Comparison of ENCODE assay signal across 10 cellular contexts in the genomic region with DNA sequence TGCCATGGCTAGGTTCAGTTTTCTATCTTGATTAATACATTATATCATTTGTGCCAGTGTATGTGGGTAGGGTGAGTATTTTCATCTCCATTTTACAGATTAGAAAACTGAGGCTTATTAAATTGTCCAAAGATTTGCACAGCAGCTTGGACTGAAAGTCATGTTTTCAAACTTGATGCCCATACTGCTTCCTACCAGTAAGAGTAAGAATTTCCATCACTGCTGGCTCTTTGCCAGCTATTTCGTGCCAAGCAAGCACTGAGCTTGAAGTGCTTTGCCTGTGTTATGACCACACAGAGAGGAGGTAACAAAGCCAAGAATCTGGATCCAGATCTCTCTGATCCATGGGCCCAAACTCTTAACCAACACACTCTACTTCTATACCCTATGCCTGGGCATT.
A peak's percentile ranks its signal among the peaks of the same experiment; 100 is the strongest.
DNase-seq lines count a peak whose midpoint lies in the region; ATAC-seq and TF ChIP-seq lines count a peak whose summit lies in the region.
"Had no signal": no experiment of that assay in that cellular context is flagged by ENCODE, and none has a peak within 500 bp of the region (broad histone marks: within the 10 kb centered on the region; RNA-seq: fewer than 3 reads in every experiment).

No MANE protein-coding gene starts in this region.

- H3K4me3 ChIP-seq in lung: no peak overlapping the region
- H3K4me3 ChIP-seq: vagina had no signal

- no peak overlapping the region for H3K27ac Mint-ChIP-seq in MCF 10A (ENCODE audit: low read depth, unreplicated experiment)

- no peak for TF ChIP-seq CTCF in MCF 10A (IDR thresholded peaks at IDR 0.05; ENCODE audit: unreplicated experiment)
- no peak for TF ChIP-seq CTCF in lung (IDR thresholded peaks at IDR 0.05; ENCODE audit: control extremely low read depth, extremely low read depth)

- H3K36me3 Mint-ChIP-seq in MCF 10A (ENCODE audit: insufficient read depth, unreplicated experiment): peaks cover 11% of the 10 kb centered on the region

- H3K9me3 Mint-ChIP-seq in MCF 10A (ENCODE audit: unreplicated experiment): no peaks in the 10 kb centered on the region

- DNase-seq in DMS79 treated with DMSO at 0.1 percent for 48 hours (lab: John Stamatoyannopoulos, UW): peak; percentile 98
- DNase-seq in NCI-H128 (lab: John Stamatoyannopoulos, UW; ENCODE audit: unreplicated experiment): peak; percentile 12
- peak; percentile 86 for DNase-seq in MCF 10A (ENCODE audit: unreplicated experiment)
- DNase-seq in lung (ENCODE audit: low spot score): peak; percentile 63
- no peak for DNase-seq in activated CD4-positive, CD25-positive, alpha-beta regulatory T cell treated with anti-CD3 and anti-CD28 coated beads, Interleukin-2, amount 50 U/mL, for 72 hours
- DNase-seq in T-helper 1 cell: no peak
- DNase-seq: cortex of kidney had no signal

- CTCF ChIA-PET in MCF 10A (lab: Yijun Ruan, JAX): interaction anchor here (0.6 to 3.1 kb wide), 6 partner anchors 10 to 140 kb away, joined by 3 to 12 read pairs (median 7); no protein-coding TSS in a partner anchor

- no peaks in the 10 kb centered on the region for H3K27me3 Mint-ChIP-seq in MCF 10A (ENCODE audit: insufficient read depth, unreplicated experiment)

- H3K4me3 Mint-ChIP-seq in MCF 10A (ENCODE audit: unreplicated experiment): no peak overlapping the region

- H3K4me1 ChIP-seq in lung (ENCODE audit: control insufficient read depth in 2 of 2, insufficient read depth in 2 of 2, low read length in 2 of 2): peaks cover 0 to 3% of the 10 kb centered on the region in 2 donors
- H3K4me1 ChIP-seq: vagina had no signal

- H3K4me1 Mint-ChIP-seq in MCF 10A (ENCODE audit: insufficient read depth, unreplicated experiment): peaks cover 18% of the 10 kb centered on the region

- peaks cover 0 to 2% of the 10 kb centered on the region in 2 donors for H3K9me3 ChIP-seq in lung (ENCODE audit: control insufficient read depth in 2 of 2, insufficient read depth in 1 of 2, low read length in 1 of 2)
- H3K9me3 ChIP-seq: vagina had no signal

- no TSS peak for BruUV-seq in MCF 10A (replicated peaks; lab: Mats Ljungman, UMichigan)

- POLR2A ChIA-PET in MCF 10A (lab: Yijun Ruan, JAX): interaction anchor here (0.6 to 6.1 kb wide), 14 partner anchors 10 to 203 kb away, joined by 3 to 48 read pairs (median 6); no protein-coding TSS in a partner anchor

- no peaks in the 10 kb centered on the region for H3K36me3 ChIP-seq in lung (ENCODE audit: control insufficient read depth in 2 of 2, insufficient read depth in 2 of 2, low read length in 2 of 2)
- H3K36me3 ChIP-seq: vagina had no signal

- intact Hi-C loops in MCF 10A (cut with micrococcal nuclease): no loop called here

- ATAC-seq in lung (ENCODE audit: insufficient read depth, low FRiP score) (peak; percentile 46), HG03039 (IDR thresholded peaks at IDR 0.05; ENCODE audit: unreplicated experiment) (no peak), GM19395 (IDR thresholded peaks at IDR 0.05; ENCODE audit: unreplicated experiment) (no peak)

- no peak overlapping the region for H3K27ac ChIP-seq in lung (ENCODE audit: low read depth in 1 of 2, low read length in 1 of 2)
- H3K27ac ChIP-seq: vagina had no signal

- no peaks in the 10 kb centered on the region for H3K27me3 ChIP-seq in lung (ENCODE audit: control insufficient read depth, insufficient read depth)
- H3K27me3 ChIP-seq: vagina had no signal

- WGBS in lung, 2 donors: 14 to 58% methylated on average over 1 of the region's 1 CpG

Comparison
In these comparisons a context has a peak if more than half of its experiments do, and no peak if none do; other contexts are left out.
1. DNase-seq: peak in DMS79 treated with DMSO at 0.1 percent for 48 hours (single experiment), NCI-H128 (single experiment), MCF 10A (single experiment) and lung (single experiment); none in activated CD4-positive, CD25-positive, alpha-beta regulatory T cell treated with anti-CD3 and anti-CD28 coated beads, Interleukin-2, amount 50 U/mL, for 72 hours (single experiment) and T-helper 1 cell (0 of 5).